Comparison of ENCODE assay signal across 8 cellular contexts in the genomic region with DNA sequence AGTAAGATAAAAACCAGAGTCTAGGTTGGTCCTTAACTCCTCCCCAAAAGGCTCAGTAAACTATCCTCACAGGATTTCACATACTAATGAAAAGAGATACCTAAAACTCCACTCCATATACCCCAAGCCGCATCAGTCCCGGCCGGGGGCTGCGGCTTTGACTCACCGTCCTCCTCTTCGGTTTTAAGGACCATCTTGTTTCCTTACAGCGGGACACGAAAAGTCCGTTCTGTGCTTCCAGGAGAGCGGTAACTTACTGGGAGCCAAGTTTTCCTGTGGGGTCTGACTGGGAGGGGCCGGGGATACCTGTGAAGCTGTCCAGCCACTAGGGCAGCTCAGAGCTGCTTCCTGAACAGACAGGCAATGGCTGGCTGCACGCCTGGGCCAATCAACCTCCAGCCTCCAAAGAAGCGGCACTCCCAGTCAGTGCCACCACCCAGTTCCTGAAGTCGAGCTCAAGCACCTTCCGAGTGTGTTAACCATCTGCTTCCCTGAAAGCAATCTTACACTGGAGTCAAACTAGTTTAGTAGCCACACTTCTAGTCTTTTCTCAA. TPM values are rescaled to one million over a fixed set of nuclear protein-coding genes. Genes with fewer than 3 reads are reported as not detected.
DNase-seq lines count a peak whose midpoint lies in the region; ATAC-seq and TF ChIP-seq lines count a peak whose summit lies in the region.

No MANE protein-coding gene starts in this region.

- ATAC-seq in activated CD4-positive, CD25-positive, alpha-beta regulatory T cell treated with anti-CD3 and anti-CD28 coated beads, Interleukin-2, amount 50 U/mL, for 24 hours: peak; percentile 80 to 81
- peak; percentile 97 for ATAC-seq in upper lobe of right lung

- DNase-seq in GM06990 (ENCODE audit: extremely low read depth, insufficient read length) (peak; percentile 77), NCI-H187 (lab: John Stamatoyannopoulos, UW) (peak; percentile 25 to 73), upper lobe of right lung (peak; percentile 94), COR-L47 (lab: John Stamatoyannopoulos, UW) (no peak)

- no peaks in the 10 kb centered on the region for H3K36me3 ChIP-seq in GM06990 (ENCODE audit: control insufficient read depth, insufficient read depth, low read length)
- H3K36me3 ChIP-seq in HEK293 (ENCODE audit: control insufficient read depth in 2 of 2, insufficient read depth in 1 of 2, low read length in 2 of 2): no peaks in the 10 kb centered on the region
- H3K36me3 ChIP-seq in duodenal mucosa (ENCODE audit: control insufficient read depth in 1 of 2, insufficient read depth in 2 of 2, low read length in 2 of 2): no peaks in the 10 kb centered on the region
- H3K36me3 ChIP-seq in mucosa of rectum (ENCODE audit: control insufficient read depth in 2 of 2, insufficient read depth in 2 of 2, low read length in 2 of 2): peaks cover 0 to 3% of the 10 kb centered on the region in 2 donors
- no peaks in the 10 kb centered on the region for H3K36me3 ChIP-seq in upper lobe of right lung

- peak overlapping the region; percentile 77 for H3K27ac ChIP-seq in HEK293 (ENCODE audit: extremely low read depth, low read depth, low read length)
- peak overlapping the region; percentile 87 for H3K27ac ChIP-seq in duodenal mucosa (ENCODE audit: low read depth, low read length)
- peak overlapping the region; percentile 98 for H3K27ac ChIP-seq in mucosa of rectum (ENCODE audit: low read depth in 2 of 2, low read length in 2 of 2)
- peak overlapping the region; percentile 89 for H3K27ac ChIP-seq in upper lobe of right lung

- H3K4me3 ChIP-seq in GM06990 (replicated peaks; ENCODE audit: low read depth, low read length) (peak overlapping the region; percentile 87), HEK293 (ENCODE audit: low read depth, low read length) (peak overlapping the region; percentile 53), duodenal mucosa (ENCODE audit: low read depth in 1 of 2, low read length in 2 of 2) (peak overlapping the region; percentile 71 to 81), mucosa of rectum (ENCODE audit: low read length in 2 of 2) (peak overlapping the region; percentile 81 to 95), upper lobe of right lung (peak overlapping the region; percentile 67)

- no peak for TF ChIP-seq CTCF in GM06990 (IDR thresholded peaks at IDR 0.05; ENCODE audit: insufficient read depth, low read length, poor library complexity, severe bottlenecking)
- peak; percentile 32; the same call in 1 of the 2 replicates for TF ChIP-seq CTCF in HEK293 (tag by site-specific recombination; IDR thresholded peaks at IDR 0.05)
- no peak for TF ChIP-seq CTCF in upper lobe of right lung (IDR thresholded peaks at IDR 0.05)

- no peaks in the 10 kb centered on the region for H3K27me3 ChIP-seq in GM06990 (replicated peaks; ENCODE audit: control insufficient read depth, insufficient read depth, low read length)
- H3K27me3 ChIP-seq in duodenal mucosa (ENCODE audit: control insufficient read depth in 1 of 2, insufficient read depth in 2 of 2, low read length in 2 of 2): no peaks in the 10 kb centered on the region
- H3K27me3 ChIP-seq in mucosa of rectum (ENCODE audit: control insufficient read depth in 2 of 2, insufficient read depth in 2 of 2, low read length in 2 of 2): no peaks in the 10 kb centered on the region
- no peaks in the 10 kb centered on the region for H3K27me3 ChIP-seq in upper lobe of right lung

- H3K9ac ChIP-seq in duodenal mucosa (ENCODE audit: low read depth in 1 of 2, low read length in 2 of 2) (peak overlapping the region; percentile 73 to 91), mucosa of rectum (ENCODE audit: low read depth in 1 of 2, low read length in 2 of 2) (peak overlapping the region; percentile 85 to 99)

- peaks cover 23% of the 10 kb centered on the region for H3K4me1 ChIP-seq in HEK293 (ENCODE audit: control insufficient read depth, insufficient read depth, low read length)
- peaks cover 51 to 63% of the 10 kb centered on the region in 2 donors for H3K4me1 ChIP-seq in duodenal mucosa (ENCODE audit: control insufficient read depth in 1 of 2, insufficient read depth in 2 of 2, low read length in 2 of 2)
- H3K4me1 ChIP-seq in mucosa of rectum (ENCODE audit: control insufficient read depth in 2 of 2, insufficient read depth in 2 of 2, low read length in 2 of 2): peaks cover 33 to 35% of the 10 kb centered on the region in 2 donors
- peaks cover 50% of the 10 kb centered on the region for H3K4me1 ChIP-seq in upper lobe of right lung

- intact Hi-C loops in upper lobe of right lung (cut with DNase I): no loop called here

- POLR2A ChIA-PET in HEK293 (lab: Yijun Ruan, JAX): interaction anchor here (0.7 to 1.9 kb wide), 5 partner anchors 10 to 47 kb away, joined by 3 to 9 read pairs (median 5); no protein-coding TSS in a partner anchor

- H3K9me3 ChIP-seq in HEK293 (ENCODE audit: control insufficient read depth, insufficient read depth, low read depth, low read length) (no peaks in the 10 kb centered on the region), duodenal mucosa (ENCODE audit: control insufficient read depth in 1 of 2, low read length in 2 of 2) (no peaks in the 10 kb centered on the region), mucosa of rectum (ENCODE audit: control insufficient read depth in 2 of 2, low read length in 2 of 2) (no peaks in the 10 kb centered on the region), upper lobe of right lung (no peaks in the 10 kb centered on the region)

- CTCF ChIA-PET in HEK293 (lab: Yijun Ruan, JAX): interaction anchor here (0.6 to 4.1 kb wide), 3 partner anchors 10 to 32 kb away, joined by 3 to 28 read pairs (median 4); no protein-coding TSS in a partner anchor

TF ChIP-seq in HEK293, 187 proteins besides CTCF, POLR2A, EP300 and RAD21 (continues in another document):
- no peak for TF ChIP-seq ZNF10 (tag by site-specific recombination; IDR thresholded peaks at IDR 0.05)
- TF ChIP-seq ZEB2 (tag by site-specific recombination; IDR thresholded peaks at IDR 0.05): peak; percentile 55
- TF ChIP-seq, protein P1, sequence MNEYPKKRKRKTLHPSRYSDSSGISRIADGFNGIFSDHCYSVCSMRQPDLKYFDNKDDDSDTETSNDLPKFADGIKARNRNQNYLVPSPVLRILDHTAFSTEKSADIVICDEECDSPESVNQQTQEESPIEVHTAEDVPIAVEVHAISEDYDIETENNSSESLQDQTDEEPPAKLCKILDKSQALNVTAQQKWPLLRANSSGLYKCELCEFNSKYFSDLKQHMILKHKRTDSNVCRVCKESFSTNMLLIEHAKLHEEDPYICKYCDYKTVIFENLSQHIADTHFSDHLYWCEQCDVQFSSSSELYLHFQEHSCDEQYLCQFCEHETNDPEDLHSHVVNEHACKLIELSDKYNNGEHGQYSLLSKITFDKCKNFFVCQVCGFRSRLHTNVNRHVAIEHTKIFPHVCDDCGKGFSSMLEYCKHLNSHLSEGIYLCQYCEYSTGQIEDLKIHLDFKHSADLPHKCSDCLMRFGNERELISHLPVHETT (tag by site-specific recombination; IDR thresholded peaks at IDR 0.05): no peak
- no peak for TF ChIP-seq MYNN (tag by site-specific recombination; IDR thresholded peaks at IDR 0.05; ENCODE audit: borderline replicate concordance)
- TF ChIP-seq, protein P2, sequence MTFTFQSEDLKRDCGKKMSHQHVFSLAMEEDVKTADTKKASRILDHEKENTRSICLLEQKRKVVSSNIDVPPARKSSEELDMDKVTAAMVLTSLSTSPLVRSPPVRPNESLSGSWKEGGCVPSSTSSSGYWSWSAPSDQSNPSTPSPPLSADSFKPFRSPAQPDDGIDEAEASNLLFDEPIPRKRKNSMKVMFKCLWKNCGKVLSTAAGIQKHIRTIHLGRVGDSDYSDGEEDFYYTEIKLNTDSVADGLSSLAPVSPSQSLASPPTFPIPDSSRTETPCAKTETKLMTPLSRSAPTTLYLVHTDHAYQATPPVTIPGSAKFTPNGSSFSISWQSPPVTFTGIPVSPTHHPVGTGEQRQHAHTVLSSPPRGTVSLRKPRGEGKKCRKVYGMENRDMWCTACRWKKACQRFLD (tag by site-specific recombination; IDR thresholded peaks at IDR 0.05): no peak
- no peak for TF ChIP-seq ZNF221 (tag by site-specific recombination; IDR thresholded peaks at IDR 0.05; ENCODE audit: borderline replicate concordance)
- TF ChIP-seq, protein P3, sequence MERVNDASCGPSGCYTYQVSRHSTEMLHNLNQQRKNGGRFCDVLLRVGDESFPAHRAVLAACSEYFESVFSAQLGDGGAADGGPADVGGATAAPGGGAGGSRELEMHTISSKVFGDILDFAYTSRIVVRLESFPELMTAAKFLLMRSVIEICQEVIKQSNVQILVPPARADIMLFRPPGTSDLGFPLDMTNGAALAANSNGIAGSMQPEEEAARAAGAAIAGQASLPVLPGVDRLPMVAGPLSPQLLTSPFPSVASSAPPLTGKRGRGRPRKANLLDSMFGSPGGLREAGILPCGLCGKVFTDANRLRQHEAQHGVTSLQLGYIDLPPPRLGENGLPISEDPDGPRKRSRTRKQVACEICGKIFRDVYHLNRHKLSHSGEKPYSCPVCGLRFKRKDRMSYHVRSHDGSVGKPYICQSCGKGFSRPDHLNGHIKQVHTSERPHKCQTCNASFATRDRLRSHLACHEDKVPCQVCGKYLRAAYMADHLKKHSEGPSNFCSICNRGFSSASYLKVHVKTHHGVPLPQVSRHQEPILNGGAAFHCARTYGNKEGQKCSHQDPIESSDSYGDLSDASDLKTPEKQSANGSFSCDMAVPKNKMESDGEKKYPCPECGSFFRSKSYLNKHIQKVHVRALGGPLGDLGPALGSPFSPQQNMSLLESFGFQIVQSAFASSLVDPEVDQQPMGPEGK (tag by site-specific recombination; IDR thresholded peaks at IDR 0.05): peak; percentile 89
- TF ChIP-seq, protein P4, sequence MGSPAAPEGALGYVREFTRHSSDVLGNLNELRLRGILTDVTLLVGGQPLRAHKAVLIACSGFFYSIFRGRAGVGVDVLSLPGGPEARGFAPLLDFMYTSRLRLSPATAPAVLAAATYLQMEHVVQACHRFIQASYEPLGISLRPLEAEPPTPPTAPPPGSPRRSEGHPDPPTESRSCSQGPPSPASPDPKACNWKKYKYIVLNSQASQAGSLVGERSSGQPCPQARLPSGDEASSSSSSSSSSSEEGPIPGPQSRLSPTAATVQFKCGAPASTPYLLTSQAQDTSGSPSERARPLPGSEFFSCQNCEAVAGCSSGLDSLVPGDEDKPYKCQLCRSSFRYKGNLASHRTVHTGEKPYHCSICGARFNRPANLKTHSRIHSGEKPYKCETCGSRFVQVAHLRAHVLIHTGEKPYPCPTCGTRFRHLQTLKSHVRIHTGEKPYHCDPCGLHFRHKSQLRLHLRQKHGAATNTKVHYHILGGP (tag by site-specific recombination; IDR thresholded peaks at IDR 0.05): no peak
- TF ChIP-seq, protein P5, sequence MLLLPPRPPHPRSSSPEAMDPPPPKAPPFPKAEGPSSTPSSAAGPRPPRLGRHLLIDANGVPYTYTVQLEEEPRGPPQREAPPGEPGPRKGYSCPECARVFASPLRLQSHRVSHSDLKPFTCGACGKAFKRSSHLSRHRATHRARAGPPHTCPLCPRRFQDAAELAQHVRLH (tag by site-specific recombination; IDR thresholded peaks at IDR 0.05): no peak
- no peak for TF ChIP-seq ZNF302 (tag by site-specific recombination; IDR thresholded peaks at IDR 0.05; ENCODE audit: low read depth)
- TF ChIP-seq ZNF132 (tag by site-specific recombination; IDR thresholded peaks at IDR 0.05; ENCODE audit: borderline replicate concordance): no peak
- TF ChIP-seq BCL11B (tag by site-specific recombination; IDR thresholded peaks at IDR 0.05; ENCODE audit: low read depth): no peak

RNA-seq across cellular contexts. Expression of a gene that starts 45.5 kb away (rescaled TPM):
- 103 TPM for total RNA-seq in upper lobe of right lung
